1 cellular context compared by ENCODE assay signal in genomic region chr1:145957443-145958319, GRCh38.
A peak's percentile ranks its signal among the peaks of the same experiment; 100 is the strongest.
TF ChIP-seq lines count a peak whose summit lies in the region.

TSS of gene LIX1L (minus strand) at chr1:145958017. CDS start at chr1:145957927, 90 bp downstream.

TF ChIP-seq in HepG2, 621 proteins besides CTCF, POLR2A, EP300 and RAD21 (continued from another document and continues in another):
- TF ChIP-seq TFDP2 (CRISPR knock-in tag; IDR thresholded peaks at IDR 0.05) (peak; percentile 22; the same call in 1 of the 2 replicates), ZNF652 (CRISPR knock-in tag; IDR thresholded peaks at IDR 0.05; ENCODE audit: borderline replicate concordance, low read depth) (no peak), ZBTB4 (CRISPR knock-in tag; IDR thresholded peaks at IDR 0.05; ENCODE audit: borderline replicate concordance) (no peak), NR0B2 (CRISPR knock-in tag; IDR thresholded peaks at IDR 0.05) (no peak), NFKBIZ (CRISPR knock-in tag; IDR thresholded peaks at IDR 0.05) (no peak; the same call in 1 of the 2 replicates), ZNF281 (CRISPR knock-in tag; IDR thresholded peaks at IDR 0.05; ENCODE audit: borderline replicate concordance) (peak; percentile 69; the same call in 1 of the 2 replicates), TIGD3 (CRISPR knock-in tag; IDR thresholded peaks at IDR 0.05; ENCODE audit: borderline replicate concordance) (no peak), FOXK2 (IDR thresholded peaks at IDR 0.05) (no peak), CHD4 (IDR thresholded peaks at IDR 0.05; ENCODE audit: borderline replicate concordance, low read length) (no peak), PITX1 (CRISPR knock-in tag; IDR thresholded peaks at IDR 0.05) (no peak), MTA3 (CRISPR knock-in tag; IDR thresholded peaks at IDR 0.05) (no peak), RCOR2 (CRISPR knock-in tag; IDR thresholded peaks at IDR 0.05) (no peak), ZNF543 (CRISPR knock-in tag; IDR thresholded peaks at IDR 0.05) (no peak), MYNN (CRISPR knock-in tag; IDR thresholded peaks at IDR 0.05; ENCODE audit: low read depth) (no peak), ZNF747 (CRISPR knock-in tag; IDR thresholded peaks at IDR 0.05; ENCODE audit: borderline replicate concordance) (peak; percentile 53; the same call in 1 of the 2 replicates), ZSCAN12 (CRISPR knock-in tag; IDR thresholded peaks at IDR 0.05) (no peak), ZNF513 (CRISPR knock-in tag; conservative IDR thresholded peaks at IDR 0.05) (no peak), GATAD1 (CRISPR knock-in tag; IDR thresholded peaks at IDR 0.05) (no peak), PREB (CRISPR knock-in tag; IDR thresholded peaks at IDR 0.05) (no peak), MED8 (CRISPR knock-in tag; IDR thresholded peaks at IDR 0.05; ENCODE audit: insufficient replicate concordance) (no peak), HOXA3 (CRISPR knock-in tag; IDR thresholded peaks at IDR 0.05) (peak; percentile 52), GABPA (IDR thresholded peaks at IDR 0.05; ENCODE audit: low read depth, low read length) (no peak), GABPA (CRISPR knock-in tag; IDR thresholded peaks at IDR 0.05; ENCODE audit: low read depth) (no peak), NR2F2 (IDR thresholded peaks at IDR 0.05; ENCODE audit: borderline replicate concordance, low read depth) (no peak), E2F5 (CRISPR knock-in tag; conservative IDR thresholded peaks at IDR 0.05) (no peak; the same call in 1 of the 2 replicates), MAX (IDR thresholded peaks at IDR 0.05) (0 out of 2 replicates have a peak, but pooled peaks have one; percentile 12), PLRG1 (conservative IDR thresholded peaks at IDR 0.05) (no peak), ZMAT5 (CRISPR knock-in tag; IDR thresholded peaks at IDR 0.05; ENCODE audit: borderline replicate concordance, low read depth) (no peak), RNF2 (conservative IDR thresholded peaks at IDR 0.05; ENCODE audit: low read depth) (no peak), ZNF577 (CRISPR knock-in tag; IDR thresholded peaks at IDR 0.05; ENCODE audit: borderline replicate concordance, low read depth) (no peak), MYPOP (CRISPR knock-in tag; IDR thresholded peaks at IDR 0.05) (peak; percentile 70; the same call in 1 of the 2 replicates), KMT2B (CRISPR knock-in tag; IDR thresholded peaks at IDR 0.05) (peak; percentile 66; the same call in 1 of the 2 replicates), IRX3 (CRISPR knock-in tag; IDR thresholded peaks at IDR 0.05; ENCODE audit: borderline replicate concordance, low read depth) (peak; percentile 59; the same call in 1 of the 2 replicates), CREB1 (IDR thresholded peaks at IDR 0.05) (peak; percentile 28; the same call in 1 of the 2 replicates), CREB1 (CRISPR knock-in tag; IDR thresholded peaks at IDR 0.05) (no peak), NFAT5 (CRISPR knock-in tag; IDR thresholded peaks at IDR 0.05) (no peak), CC2D1A (CRISPR knock-in tag; IDR thresholded peaks at IDR 0.05) (no peak)
